Comparison of ENCODE assay signal across 9 cellular contexts in genomic region chr10:127012769-127013152, GRCh38.
A peak's percentile ranks its signal among the peaks of the same experiment; 100 is the strongest.
DNase-seq lines count a peak whose midpoint lies in the region; ATAC-seq and TF ChIP-seq lines count a peak whose summit lies in the region.
"Had no signal": no experiment of that assay in that cellular context is flagged by ENCODE, and none has a peak within 500 bp of the region (broad histone marks: within the 10 kb centered on the region; RNA-seq: fewer than 3 reads in every experiment).

No MANE protein-coding gene starts in this region.

- H3K9me3 ChIP-seq in right lobe of liver, result no peaks in the 10 kb centered on the region

- H3K9me3 Mint-ChIP-seq in effector memory CD8-positive, alpha-beta T cell, result no peaks in the 10 kb centered on the region
- H3K9me3 Mint-ChIP-seq: stimulated activated effector memory CD8-positive, alpha-beta T cell treated with anti-CD3 and anti-CD28 coated beads, Interleukin-12 subunit alpha, Interleukin-12 subunit beta, amount 100 ng/mL, for 72 hours had no signal

- 47% methylated on average over 9 of the region's 10 CpGs for WGBS in right lobe of liver (ENCODE audit: insufficient coverage, low coverage, low lambda C conversion rate, missing lambda C conversion rate)

- H3K36me3 ChIP-seq in right lobe of liver, result peaks cover 0 to 5% (median 0%) of the 10 kb centered on the region in 4 donors

- no peak overlapping the region for H3K4me3 ChIP-seq in right lobe of liver

- no peaks in the 10 kb centered on the region for H3K36me3 Mint-ChIP-seq in effector memory CD8-positive, alpha-beta T cell (ENCODE audit: insufficient read depth)
- H3K36me3 Mint-ChIP-seq: stimulated activated effector memory CD8-positive, alpha-beta T cell treated with anti-CD3 and anti-CD28 coated beads, Interleukin-12 subunit alpha, Interleukin-12 subunit beta, amount 100 ng/mL, for 72 hours had no signal

- peak overlapping the region in 2 of 3 donors; percentile 31 to 54 for H3K27ac ChIP-seq in right lobe of liver

- H3K27me3 Mint-ChIP-seq in effector memory CD8-positive, alpha-beta T cell, result peaks cover 0 to under 1% of the 10 kb centered on the region in 2 donors

- H3K4me1 Mint-ChIP-seq in effector memory CD8-positive, alpha-beta T cell (ENCODE audit: low read depth in 2 of 2), result no peaks in the 10 kb centered on the region
- H3K4me1 Mint-ChIP-seq: stimulated activated effector memory CD8-positive, alpha-beta T cell treated with anti-CD3 and anti-CD28 coated beads, Interleukin-12 subunit alpha, Interleukin-12 subunit beta, amount 100 ng/mL, for 72 hours had no signal

- no peaks in the 10 kb centered on the region for H3K27me3 ChIP-seq in right lobe of liver

- intact Hi-C loops in right lobe of liver (cut with DNase I), result no loop called here

- TF ChIP-seq CTCF in right lobe of liver (IDR thresholded peaks at IDR 0.05), result no peak

- no peak overlapping the region for H3K4me3 Mint-ChIP-seq in effector memory CD8-positive, alpha-beta T cell
- H3K4me3 Mint-ChIP-seq: stimulated activated effector memory CD8-positive, alpha-beta T cell treated with anti-CD3 and anti-CD28 coated beads, Interleukin-12 subunit alpha, Interleukin-12 subunit beta, amount 100 ng/mL, for 72 hours had no signal

- DNase-seq in A172 (ENCODE audit: low spot score) (peak; percentile 54), MV-4-11 (lab: John Stamatoyannopoulos, UW) (peak; percentile 58), cerebellum (ENCODE audit: low spot score) (peak; percentile 18), right lobe of liver (peak; percentile 83 to 90 (median 88)), NCI-H446 (lab: John Stamatoyannopoulos, UW) (no peak)
- no peak for DNase-seq in effector memory CD8-positive, alpha-beta T cell
- DNase-seq in activated CD8-positive, alpha-beta memory T cell treated with anti-CD3 and anti-CD28 coated beads, Interleukin-2, amount 50 U/mL, for 48 hours, result no peak

- H3K4me1 ChIP-seq in right lobe of liver, result peaks cover 0 to 12% (median 0%) of the 10 kb centered on the region in 4 donors

- ATAC-seq in right lobe of liver (peak; percentile 90 to 97 (median 94)), HG02938 (IDR thresholded peaks at IDR 0.05; ENCODE audit: unreplicated experiment) (no peak)
- no peak for ATAC-seq in effector memory CD8-positive, alpha-beta T cell (replicated peaks)
- ATAC-seq: stimulated activated effector memory CD8-positive, alpha-beta T cell treated with anti-CD3 and anti-CD28 coated beads, Interleukin-12 subunit alpha, Interleukin-12 subunit beta, amount 100 ng/mL, for 72 hours had no signal

- H3K27ac Mint-ChIP-seq in effector memory CD8-positive, alpha-beta T cell, result no peak overlapping the region
- H3K27ac Mint-ChIP-seq: stimulated activated effector memory CD8-positive, alpha-beta T cell treated with anti-CD3 and anti-CD28 coated beads, Interleukin-12 subunit alpha, Interleukin-12 subunit beta, amount 100 ng/mL, for 72 hours had no signal

- no peak for TF ChIP-seq POLR2A in right lobe of liver (IDR thresholded peaks at IDR 0.05)

Comparison
In these comparisons a context has a peak if more than half of its experiments do, and no peak if none do; other contexts are left out.
1. DNase-seq: peak in A172 (single experiment), MV-4-11 (single experiment), cerebellum (single experiment) and right lobe of liver (3 of 3); none in effector memory CD8-positive, alpha-beta T cell (0 of 3), activated CD8-positive, alpha-beta memory T cell treated with anti-CD3 and anti-CD28 coated beads, Interleukin-2, amount 50 U/mL, for 48 hours (single experiment) and NCI-H446 (0 of 2).
2. ATAC-seq: peak in right lobe of liver (4 of 4); none in effector memory CD8-positive, alpha-beta T cell (single experiment) and HG02938 (single experiment).